In genomic region chr5:151068189-151068570, GRCh38 we compare ENCODE assay signal across 12 cellular contexts. TPM values are rescaled to one million over a fixed set of nuclear protein-coding genes. Genes with fewer than 3 reads are reported as not detected.
DNase-seq lines count a peak whose midpoint lies in the region; ATAC-seq and TF ChIP-seq lines count a peak whose summit lies in the region.
"Had no signal": no experiment of that assay in that cellular context is flagged by ENCODE, and none has a peak within 500 bp of the region (broad histone marks: within the 10 kb centered on the region; RNA-seq: fewer than 3 reads in every experiment).

No MANE protein-coding gene starts in this region.

- H3K9me3 ChIP-seq in AG04450 (ENCODE audit: control insufficient read depth, insufficient read depth, low read length) = no peaks in the 10 kb centered on the region
- no peaks in the 10 kb centered on the region for H3K9me3 ChIP-seq in Peyer's patch
- H3K9me3 ChIP-seq in lower lobe of right lung = no peaks in the 10 kb centered on the region

- H3K4me1 ChIP-seq in Peyer's patch (peaks cover 14 to 87% (median 32%) of the 10 kb centered on the region in 4 donors), lower lobe of right lung (peaks cover 82% of the 10 kb centered on the region)

- TF ChIP-seq CTCF in AG04450 (IDR thresholded peaks at IDR 0.05; ENCODE audit: low read depth, low read length) (no peak), Peyer's patch (IDR thresholded peaks at IDR 0.05) (no peak), lower lobe of right lung (IDR thresholded peaks at IDR 0.05) (no peak)

- CTCF ChIA-PET in AG04450 (lab: Charles Lee) = interaction anchor here (0.9 to 15.2 kb wide), 3 partner anchors 18 to 47 kb away, joined by 3 to 174 read pairs (median 11); no protein-coding TSS in a partner anchor

- DNase-seq in AG04450 (ENCODE audit: low read depth, low spot score) (no peak), Peyer's patch (no peak), lower lobe of right lung (no peak), cortex of kidney (lab: John Stamatoyannopoulos, UW) (no peak), OCI-M1 (lab: John Stamatoyannopoulos, UW) (no peak), NCI-H82 (lab: John Stamatoyannopoulos, UW) (no peak), putamen (ENCODE audit: low spot score) (no peak)
- DNase-seq: effector CD4-positive, alpha-beta T cell; NCI-H1694 had no signal

- peaks cover 0 to 29% (median 0%) of the 10 kb centered on the region in 3 donors for H3K36me3 ChIP-seq in Peyer's patch
- H3K36me3 ChIP-seq in lower lobe of right lung = peaks cover 29% of the 10 kb centered on the region

- H3K27ac ChIP-seq in AG04450 (ENCODE audit: low read depth, low read length) (peak overlapping the region; percentile 31), Peyer's patch (peak overlapping the region; percentile 31 to 68 (median 44)), lower lobe of right lung (peak overlapping the region; percentile 53)
- H3K27ac ChIP-seq: VCaP had no signal

- ATAC-seq in GM19463 (IDR thresholded peaks at IDR 0.05; ENCODE audit: unreplicated experiment) = peak; percentile 13
- ATAC-seq in lower lobe of right lung = no peak
- ATAC-seq: HCT116 had no signal

- no peak for TF ChIP-seq POLR2A in Peyer's patch (IDR thresholded peaks at IDR 0.05)

- H3K27me3 ChIP-seq in AG04450 (ENCODE audit: control insufficient read depth, insufficient read depth, low read length) = no peaks in the 10 kb centered on the region
- no peaks in the 10 kb centered on the region for H3K27me3 ChIP-seq in Peyer's patch
- no peaks in the 10 kb centered on the region for H3K27me3 ChIP-seq in lower lobe of right lung (ENCODE audit: low read depth)

- intact Hi-C loops in lower lobe of right lung (cut with DNase I) = no loop called here

- H3K4me3 ChIP-seq in AG04450 (ENCODE audit: low read depth, low read length) (no peak overlapping the region), Peyer's patch (no peak overlapping the region), lower lobe of right lung (no peak overlapping the region)

- POLR2A ChIA-PET in AG04450 (lab: Yijun Ruan, JAX) = no interaction called here

RNA-seq across cellular contexts. Expression of gene TNIP1, which starts 12.7 kb away (rescaled TPM):
- polyA plus RNA-seq in AG04450 (2011; rRNA removed) = 42.6 and 49.2 TPM in 2 replicates
- polyA minus RNA-seq in AG04450 (2011; rRNA and poly(A)+ RNA removed) = 67.8 and 79.9 TPM in 2 replicates
- 100 to 1,000 TPM; 191 to 352 (median 266) TPM for total RNA-seq in Peyer's patch
- total RNA-seq in lower lobe of right lung = 99.6 TPM

RNA-seq across cellular contexts. Expression of gene GPX3, which starts 47.8 kb away (rescaled TPM):
- 3.7 TPM in 2 replicates for polyA plus RNA-seq in AG04450 (2011; rRNA removed)
- 1.6 and 2.8 TPM in 2 replicates for polyA minus RNA-seq in AG04450 (2011; rRNA and poly(A)+ RNA removed)
- total RNA-seq in Peyer's patch (100 to 1,000 TPM; 143 to 690 (median 479) TPM), lower lobe of right lung (855 TPM)
